ENCODE assay signal across 9 cellular contexts in the genomic region with DNA sequence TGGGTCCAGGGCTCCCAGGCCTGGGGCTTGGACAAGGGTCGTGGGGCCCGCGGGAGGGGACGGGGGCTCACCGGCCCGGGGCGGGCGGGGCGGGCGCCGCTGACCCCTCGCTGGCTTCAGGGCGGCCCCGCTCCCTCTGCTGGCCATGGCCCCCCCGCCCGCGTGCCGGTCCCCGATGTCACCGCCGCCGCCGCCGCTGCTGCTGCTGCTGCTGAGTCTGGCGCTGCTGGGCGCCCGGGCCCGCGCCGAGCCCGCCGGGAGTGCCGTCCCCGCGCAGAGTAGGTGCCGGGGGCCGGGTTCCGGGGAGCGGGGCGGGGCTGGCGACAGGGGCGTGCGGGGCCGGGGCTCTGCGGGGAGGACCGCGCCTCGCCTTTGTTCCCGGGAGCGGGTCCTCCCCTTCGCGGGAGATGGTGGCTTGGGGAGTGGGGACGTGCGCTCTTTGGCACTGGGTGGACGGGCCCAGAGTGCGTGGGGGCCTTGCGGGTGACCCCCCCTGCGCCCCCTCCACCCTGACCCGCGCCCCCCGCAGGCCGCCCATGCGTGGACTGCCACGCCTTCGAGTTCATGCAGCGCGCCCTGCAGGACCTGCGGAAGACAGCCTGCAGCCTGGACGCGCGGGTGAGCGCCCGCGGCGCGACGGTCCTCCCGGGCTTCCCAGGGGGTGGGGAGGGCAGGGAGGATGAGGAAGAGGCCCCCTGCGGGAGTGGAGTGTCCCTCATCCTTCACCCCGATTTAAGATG. TPM values are rescaled to one million over a fixed set of nuclear protein-coding genes. Genes with fewer than 3 reads are reported as not detected.
DNase-seq lines count a peak whose midpoint lies in the region; ATAC-seq and TF ChIP-seq lines count a peak whose summit lies in the region.
"Had no signal": no experiment of that assay in that cellular context is flagged by ENCODE, and none has a peak within 500 bp of the region (broad histone marks: within the 10 kb centered on the region; RNA-seq: fewer than 3 reads in every experiment).

No MANE protein-coding gene starts in this region.

- H3K9me3 ChIP-seq in OCI-LY7 (ENCODE audit: low read length) (no peaks in the 10 kb centered on the region), iPS DF 6.9 (ENCODE audit: control insufficient read depth, insufficient read depth, low read length) (no peaks in the 10 kb centered on the region), spleen (peaks cover 0 to 5% (median 0%) of the 10 kb centered on the region in 8 donors)

- no peaks in the 10 kb centered on the region for H3K79me2 ChIP-seq in OCI-LY7 (ENCODE audit: insufficient read depth, low read depth, low read length)

- no TSS peak for BruUV-seq in OCI-LY7 (replicated peaks; lab: Mats Ljungman, UMichigan)

- H3K4me3 ChIP-seq in OCI-LY7 (ENCODE audit: low read depth, low read length, poor library complexity, severe bottlenecking) (peak overlapping the region; percentile 63), iPS DF 6.9 (ENCODE audit: low read length) (peak overlapping the region; percentile 70; the same call in 1 of the 2 replicates), spleen (peak overlapping the region; percentile 39 to 94 (median 86))

- H3K27ac ChIP-seq in OCI-LY7 (ENCODE audit: low read depth, low read length, poor library complexity, severe bottlenecking): no peak overlapping the region
- H3K27ac ChIP-seq in angular gyrus (ENCODE audit: low read depth, low read length): peak overlapping the region; percentile 66
- no peak overlapping the region for H3K27ac ChIP-seq in iPS DF 6.9 (ENCODE audit: low read length)
- peak overlapping the region in 4 of 8 donors; percentile 25 to 78 (median 64) for H3K27ac ChIP-seq in spleen

- peaks cover 8% of the 10 kb centered on the region for H3K4me1 ChIP-seq in OCI-LY7 (ENCODE audit: insufficient read depth, low read length, poor library complexity, severe bottlenecking)
- no peaks in the 10 kb centered on the region for H3K4me1 ChIP-seq in iPS DF 6.9 (ENCODE audit: control insufficient read depth, insufficient read depth, low read length)
- peaks cover 9 to 38% (median 25%) of the 10 kb centered on the region in 6 donors for H3K4me1 ChIP-seq in spleen

- CTCF ChIA-PET in OCI-LY7 (lab: Charles Lee; ENCODE audit: unreplicated experiment): no interaction called here

- H3K4me2 ChIP-seq in OCI-LY7 (ENCODE audit: low read length): peak overlapping the region; percentile 62

- no peaks in the 10 kb centered on the region for H3K9me2 ChIP-seq in OCI-LY7 (ENCODE audit: insufficient read depth, low read length)

- intact Hi-C loops in OCI-LY7 (cut with micrococcal nuclease; ENCODE audit: unreplicated experiment) (no loop called here), spleen (cut with DNase I; ENCODE audit: low total_unique reads) (no loop called here)

- H3K36me3 ChIP-seq in OCI-LY7 (ENCODE audit: insufficient read depth, low read length) (no peaks in the 10 kb centered on the region), iPS DF 6.9 (ENCODE audit: control insufficient read depth, insufficient read depth, low read length) (no peaks in the 10 kb centered on the region; the same call in 1 of the 2 replicates), spleen (peaks cover 0 to 4% (median 0%) of the 10 kb centered on the region in 6 donors)

- no peak for TF ChIP-seq POLR2A in spleen (IDR thresholded peaks at IDR 0.05)

- POLR2A ChIA-PET in OCI-LY7 (lab: Charles Lee): no interaction called here

- WGBS in iPS DF 6.9 (ENCODE audit: insufficient coverage, insufficient read length): no CpG with 5 or more reads among the region's 80 CpGs
- WGBS in spleen, 5 donors: 2 to 5% (median 2%) methylated on average over 9 to 80 of the region's 80 CpGs

- H3K27me3 ChIP-seq in iPS DF 6.9 (ENCODE audit: control insufficient read depth, insufficient read depth, low read length): peaks cover 14% of the 10 kb centered on the region; the same call in 1 of the 2 replicates
- peaks cover 0 to 74% (median 35%) of the 10 kb centered on the region in 7 donors for H3K27me3 ChIP-seq in spleen (replicated peaks in 1 of 7)

- DNase-seq in AG20443 (ENCODE audit: low spot score): peak; percentile 74
- DNase-seq in OCI-LY7 (ENCODE audit: low spot score): peak; percentile 22
- DNase-seq in iPS DF 6.9 (ENCODE audit: low read depth, low spot score): no peak
- peak; percentile 87 for DNase-seq in spleen
- no peak for DNase-seq in epidermal melanocyte (ENCODE audit: insufficient read length, low spot score)
- DNase-seq in SIG-M5 (lab: John Stamatoyannopoulos, UW): no peak

- H4K20me1 ChIP-seq in OCI-LY7 (ENCODE audit: insufficient read depth, low read length): no peaks in the 10 kb centered on the region

- 0 out of 2 replicates have a peak overlapping the region, but pooled peaks have one; percentile 17 for H2AFZ ChIP-seq in OCI-LY7 (ENCODE audit: low read length)

- peak; percentile 43 for ATAC-seq in GM21390 (IDR thresholded peaks at IDR 0.05; ENCODE audit: unreplicated experiment)

- TF ChIP-seq CTCF in OCI-LY7 (conservative IDR thresholded peaks at IDR 0.05; ENCODE audit: low read length) (no peak), spleen (IDR thresholded peaks at IDR 0.05 in 8 of 11, conservative IDR thresholded peaks at IDR 0.05 in 3 of 11) (no peak)

RNA-seq across cellular contexts. Expression of a gene that starts 16.8 kb away (rescaled TPM):
- total RNA-seq in OCI-LY7 (2014; rRNA removed; shearing (Covaris generic)): 0.03 TPM in 1 of 2 replicates, not detected in the other
- total RNA-seq in OCI-LY7 (2022) (not detected in 2 replicates), spleen (1 to 10 TPM in 4 of 7 donors, under 1 TPM in 3; 0.50 to 3.1 (median 1.3) TPM)
- under 1 TPM; 0.13 to 0.80 (median 0.29) TPM for polyA plus RNA-seq in spleen
- total RNA-seq: glomerular endothelial cell had no signal

RNA-seq across cellular contexts. Expression of a gene that starts 33.6 kb away (rescaled TPM):
- 43.5 and 45.5 TPM in 2 replicates for total RNA-seq in OCI-LY7 (2014; rRNA removed; shearing (Covaris generic))
- 45.7 and 53.4 TPM in 2 replicates for total RNA-seq in OCI-LY7 (2022)
- total RNA-seq in spleen: 10 to 100 TPM; 20.2 to 36.6 (median 31.5) TPM
- polyA plus RNA-seq in spleen: 10 to 100 TPM; 19.9 to 29.6 (median 20.1) TPM

Comparison
In these comparisons a context has a peak if more than half of its experiments do, and no peak if none do; other contexts are left out.
1. DNase-seq: peak in AG20443 (single experiment), OCI-LY7 (single experiment) and spleen (single experiment); none in iPS DF 6.9 (single experiment), epidermal melanocyte (single experiment) and SIG-M5 (single experiment).
2. Peak in every context shown above with its lines, with median percentiles within 50 percentile points of each other: H3K4me3 ChIP-seq.